In genomic region chr13:113734099-113734825, GRCh38 we compare ENCODE assay signal across 20 cellular contexts. TPM values are rescaled to one million over a fixed set of nuclear protein-coding genes. Genes with fewer than 3 reads are reported as not detected.
"Had no signal": no experiment of that assay in that cellular context is flagged by ENCODE, and none has a peak within 500 bp of the region (broad histone marks: within the 10 kb centered on the region; RNA-seq: fewer than 3 reads in every experiment).

No MANE protein-coding gene starts in this region.

- H3K27ac ChIP-seq: dorsolateral prefrontal cortex, heart left ventricle, left lung, neutrophil, right atrium auricular region, sigmoid colon, skin epidermis, uterus had no signal

- H3K36me3 Mint-ChIP-seq: naive B cell, type B pancreatic cell had no signal

- H3K36me3 ChIP-seq: heart left ventricle, left lung, neutrophil, right atrium auricular region, sigmoid colon, uterus had no signal

- H3K9me3 ChIP-seq: heart left ventricle, left lung, neutrophil, right atrium auricular region, sigmoid colon, uterus had no signal

- H3K27ac Mint-ChIP-seq: nephron, type B pancreatic cell had no signal

- H3K4me1 ChIP-seq: sigmoid colon, uterus had no signal

- H3K27me3 Mint-ChIP-seq: type B pancreatic cell had no signal

- FAIRE-seq: frontal cortex, islet of Langerhans had no signal

- ATAC-seq: heart left ventricle, left lung had no signal

- H3K4me3 Mint-ChIP-seq: nephron, type B pancreatic cell had no signal

- H3K4me3 ChIP-seq: dorsolateral prefrontal cortex, heart left ventricle, left lung, lung, right atrium auricular region, sigmoid colon, skin epidermis, uterus had no signal

- H3K27me3 ChIP-seq: right atrium auricular region, uterus had no signal

- DNase-seq: cortex of kidney; effector CD8-positive, alpha-beta T cell; hypothalamus; mesenchymal stem cell; naive B cell; sigmoid colon; stimulated activated CD4-positive, alpha-beta T cell treated with anti-CD3 and anti-CD28 coated beads, Interleukin-12 subunit alpha, Interleukin-12 subunit beta, amount 100 ng/mL, for 4 hours; stimulated activated naive CD4-positive, alpha-beta T cell treated with Interleukin-2 at 50 U/mL for 16 hours; uterus had no signal

- H3K9me3 Mint-ChIP-seq: naive B cell, nephron, type B pancreatic cell had no signal

RNA-seq across cellular contexts. Expression of gene TMEM255B, which starts 24.8 kb away (rescaled TPM):
- total RNA-seq: frontal cortex had no signal
